ENCODE assay signal across 8 cellular contexts in genomic region chr19:45995715-45996385, GRCh38. TPM values are rescaled to one million over a fixed set of nuclear protein-coding genes. Genes with fewer than 3 reads are reported as not detected.
DNase-seq lines count a peak whose midpoint lies in the region; ATAC-seq and TF ChIP-seq lines count a peak whose summit lies in the region.

No MANE protein-coding gene starts in this region.

- peaks cover 19% of the 10 kb centered on the region for H3K79me2 ChIP-seq in osteoblast (ENCODE audit: insufficient read depth, low read length)

- H3K4me1 ChIP-seq in osteoblast (ENCODE audit: insufficient read depth, low read length), result peaks cover 24% of the 10 kb centered on the region

- H3K9me3 Mint-ChIP-seq in Calu3 (ENCODE audit: low read depth, unreplicated experiment) (no peaks in the 10 kb centered on the region), mesothelial cell of epicardium (no peaks in the 10 kb centered on the region)

- peak overlapping the region; percentile 72 for H3K27ac ChIP-seq in osteoblast (ENCODE audit: low read depth, low read length)

- H3K27ac Mint-ChIP-seq in Calu3 (ENCODE audit: unreplicated experiment), result no peak overlapping the region
- no peak overlapping the region for H3K27ac Mint-ChIP-seq in mesothelial cell of epicardium

- BruUV-seq in Calu3 (replicated peaks; lab: Mats Ljungman, UMichigan), result TSS peak; percentile 76

- H4K20me1 ChIP-seq in osteoblast (ENCODE audit: insufficient read depth, low read length), result peaks cover 18% of the 10 kb centered on the region

- H3K4me3 Mint-ChIP-seq in Calu3 (ENCODE audit: low read depth, unreplicated experiment) (no peak overlapping the region), mesothelial cell of epicardium (no peak overlapping the region)

- no peaks in the 10 kb centered on the region for H3K27me3 ChIP-seq in osteoblast (ENCODE audit: insufficient read depth, low read length)

- H3K36me3 ChIP-seq in osteoblast (ENCODE audit: insufficient read depth, low read length), result peaks cover 4% of the 10 kb centered on the region

- peak overlapping the region; percentile 87 for H2AFZ ChIP-seq in osteoblast (ENCODE audit: low read length)

- no peak for ATAC-seq in HG02571 (IDR thresholded peaks at IDR 0.05; ENCODE audit: unreplicated experiment)
- no peak for ATAC-seq in GM18498 (IDR thresholded peaks at IDR 0.05; ENCODE audit: unreplicated experiment)

- no peaks in the 10 kb centered on the region for H3K9me3 ChIP-seq in osteoblast (ENCODE audit: low read depth, low read length)

- CTCF ChIA-PET in Calu3 (lab: Charles Lee), result interaction anchor here (0.5 to 2.2 kb wide), 14 partner anchors 10 to 269 kb away, joined by 3 to 6 read pairs (median 4); partner anchors contain the start of genes FOXA3, MYPOP and SYMPK

- H3K36me3 Mint-ChIP-seq in Calu3 (ENCODE audit: insufficient read depth, unreplicated experiment), result no peaks in the 10 kb centered on the region
- peaks cover 6% of the 10 kb centered on the region for H3K36me3 Mint-ChIP-seq in mesothelial cell of epicardium

- intact Hi-C loops in Calu3 (cut with micrococcal nuclease; ENCODE audit: unreplicated experiment), result no loop called here

- H3K4me1 Mint-ChIP-seq in Calu3 (ENCODE audit: low read depth, unreplicated experiment) (peaks cover 10% of the 10 kb centered on the region), mesothelial cell of epicardium (peaks cover 29% of the 10 kb centered on the region)

- H3K4me2 ChIP-seq in osteoblast (ENCODE audit: insufficient read depth, low read length), result peak overlapping the region; percentile 82

- DNase-seq in Calu3, result no peak
- peak; percentile 59 for DNase-seq in NCI-H748 treated with DMSO at 0.1 percent for 48 hours (lab: John Stamatoyannopoulos, UW)
- no peak for DNase-seq in epithelial cell of esophagus (ENCODE audit: low read depth)
- no peak for DNase-seq in osteoblast (ENCODE audit: insufficient read length, low spot score, missing footprints)
- no peak for DNase-seq in NCI-H524 (lab: John Stamatoyannopoulos, UW)
- no peak for DNase-seq in mesothelial cell of epicardium (ENCODE audit: low spot score in 2 of 2, unreplicated experiment in 2 of 2)

- H3K4me3 ChIP-seq in epithelial cell of esophagus (ENCODE audit: low read length) (peak overlapping the region; percentile 99), osteoblast (ENCODE audit: insufficient read depth, low read length) (peak overlapping the region; percentile 83)

- H3K27me3 Mint-ChIP-seq in Calu3 (ENCODE audit: unreplicated experiment) (peaks cover 2% of the 10 kb centered on the region), mesothelial cell of epicardium (ENCODE audit: low read depth) (peaks cover 16% of the 10 kb centered on the region)

- TF ChIP-seq CTCF in Calu3 (IDR thresholded peaks at IDR 0.05; ENCODE audit: unreplicated experiment), result no peak
- TF ChIP-seq CTCF in epithelial cell of esophagus (IDR thresholded peaks at IDR 0.05; ENCODE audit: insufficient read depth, low read depth, low read length, missing control alignments), result no peak
- TF ChIP-seq CTCF in osteoblast (IDR thresholded peaks at IDR 0.05; ENCODE audit: extremely low read depth, low read depth, low read length), result no peak
- TF ChIP-seq CTCF in mesothelial cell of epicardium (IDR thresholded peaks at IDR 0.05; ENCODE audit: unreplicated experiment), result no peak

RNA-seq across cellular contexts. Expression of gene CCDC61, which starts 0.6 kb away (rescaled TPM):
- total RNA-seq in Calu3 (2022) (31.0 and 32.7 TPM in 2 replicates), osteoblast (3.6 and 5.9 TPM in 2 replicates), mesothelial cell of epicardium (21.5 to 24.9 TPM (median 22.3 TPM) in 3 replicates)

RNA-seq across cellular contexts. Expression of gene NOVA2, which starts 22.2 kb away (rescaled TPM):
- not detected in 2 replicates for total RNA-seq in Calu3 (2022)
- not detected in 2 replicates for total RNA-seq in osteoblast
- 0.51 to 1.2 TPM (median 0.67 TPM) in 3 replicates for total RNA-seq in mesothelial cell of epicardium

RNA-seq across cellular contexts. Expression of gene PGLYRP1, which starts 27.0 kb away (rescaled TPM):
- total RNA-seq in Calu3 (2022) (not detected in 2 replicates), osteoblast (not detected in 2 replicates), mesothelial cell of epicardium (not detected in 3 replicates)

RNA-seq across cellular contexts. Expression of gene IGFL4, which starts 45.0 kb away (rescaled TPM):
- total RNA-seq in Calu3 (2022) (not detected in 2 replicates), osteoblast (not detected in 2 replicates), mesothelial cell of epicardium (1.8 to 2.8 TPM (median 2.4 TPM) in 3 replicates)
